ENCODE assay signal across 21 cellular contexts in genomic region chr1:47549532-47549931, GRCh38.
"Had no signal": no experiment of that assay in that cellular context is flagged by ENCODE, and none has a peak within 500 bp of the region (broad histone marks: within the 10 kb centered on the region; RNA-seq: fewer than 3 reads in every experiment).

No MANE protein-coding gene starts in this region.

- ATAC-seq: activated T-cell treated with anti-CD3 and anti-CD28 coated beads, Interleukin-2, amount 50 U/mL, for 72 hours; body of pancreas; heart right ventricle; right cardiac atrium had no signal

- H3K36me3 ChIP-seq: adrenal gland, esophagus muscularis mucosa, heart right ventricle, left ventricle myocardium inferior, spleen, suprapubic skin, tibial artery had no signal

- H3K27ac ChIP-seq: adrenal gland, body of pancreas, esophagus muscularis mucosa, heart right ventricle, left ventricle myocardium inferior, suprapubic skin, tibial artery had no signal

- DNase-seq: activated CD4-positive, alpha-beta T cell treated with anti-CD3 and anti-CD28 coated beads, Interleukin-2, amount 50 U/mL, for 4 hours; activated effector memory CD4-positive, alpha-beta T cell treated with Interleukin-2 at 50 U/mL for 16 hours; activated naive CD4-positive, alpha-beta T cell treated with Interleukin-2 at 50 U/mL for 16 hours; activated naive CD8-positive, alpha-beta T cell treated with anti-CD3 and anti-CD28 coated beads for 36 hours; activated T-cell treated with anti-CD3 and anti-CD28 coated beads for 4 hours; activated T-cell treated with anti-CD3 and anti-CD28 coated beads, Interleukin-2, amount 50 U/mL, for 72 hours; adrenal gland; aorta; body of pancreas; cortex of kidney; foreskin melanocyte; heart right ventricle; kidney glomerular epithelial cell; left ventricle myocardium inferior; posterior cingulate gyrus; right cardiac atrium; stimulated activated naive CD4-positive, alpha-beta T cell; tibial artery had no signal

- H3K9me3 ChIP-seq: adrenal gland, body of pancreas, esophagus muscularis mucosa, heart right ventricle, left ventricle myocardium inferior, spleen, suprapubic skin, tibial artery had no signal

- H3K4me1 ChIP-seq: body of pancreas, esophagus muscularis mucosa, left ventricle myocardium inferior, spleen, suprapubic skin, tibial artery had no signal

- H3K27me3 ChIP-seq: adrenal gland, body of pancreas had no signal

- H3K4me3 ChIP-seq: adrenal gland, body of pancreas, esophagus muscularis mucosa, heart right ventricle, left ventricle myocardium inferior, spleen, suprapubic skin, tibial artery had no signal
